Comparison of ENCODE assay signal across 24 cellular contexts in the genomic region with DNA sequence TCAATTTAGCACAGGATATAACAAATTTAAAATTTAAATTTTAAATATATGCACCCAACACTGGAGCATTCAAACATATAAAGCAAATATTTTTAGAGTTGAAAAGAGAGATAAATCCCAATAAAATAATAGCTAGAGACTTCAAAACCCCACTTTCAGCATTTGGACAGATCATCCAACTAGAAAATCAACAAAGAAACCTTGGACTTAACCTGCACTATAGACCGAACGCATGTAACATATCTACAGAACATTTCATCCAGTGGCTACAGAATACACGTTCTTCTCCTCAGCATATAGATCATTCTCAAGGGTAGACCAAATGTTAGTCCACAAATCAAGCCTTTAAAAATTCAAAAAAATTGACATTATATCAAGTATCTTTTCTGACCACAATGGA.
DNase-seq lines count a peak whose midpoint lies in the region; ATAC-seq, FAIRE-seq and TF ChIP-seq lines count a peak whose summit lies in the region.
"Had no signal": no experiment of that assay in that cellular context is flagged by ENCODE, and none has a peak within 500 bp of the region (broad histone marks: within the 10 kb centered on the region; RNA-seq: fewer than 3 reads in every experiment).

No MANE protein-coding gene starts in this region.

- POLR2A ChIA-PET in A549 (lab: Yijun Ruan, JAX) (interaction anchor here (0.7 kb wide), 1 partner anchor 65 kb away, joined by 3 read pairs; no protein-coding TSS in a partner anchor), HEK293 (lab: Yijun Ruan, JAX) (no interaction called here), GM12878 (lab: Charles Lee) (no interaction called here)

- H3K79me2 ChIP-seq in GM12878 (ENCODE audit: control insufficient read depth, insufficient read depth, low read length): no peaks in the 10 kb centered on the region

- 35% methylated on average over 3 of the region's 3 CpGs for WGBS in A549 (ENCODE audit: missing lambda C conversion rate)
- WGBS in GM12878 (ENCODE audit: insufficient coverage, insufficient replicate concordance, low lambda C conversion rate, missing lambda C conversion rate): 43% methylated on average over 3 of the region's 3 CpGs

- TF ChIP-seq POLR2A in A549 (IDR thresholded peaks at IDR 0.05; ENCODE audit: low read length): no peak
- TF ChIP-seq POLR2A in GM12878 (IDR thresholded peaks at IDR 0.05; ENCODE audit: low read depth, low read length): no peak

- no TSS peak for BruUV-seq in GM12878 (replicated peaks; lab: Mats Ljungman, UMichigan)

- FAIRE-seq in A549 (lab: Jason Lieb, UNC) (peak; percentile 7), GM12878 (lab: Jason Lieb, UNC) (no peak)
- FAIRE-seq: G401.6 had no signal

- H3K36me3 ChIP-seq in HEK293 (ENCODE audit: control insufficient read depth in 2 of 2, insufficient read depth in 1 of 2, low read length in 2 of 2): no peaks in the 10 kb centered on the region
- H3K36me3 ChIP-seq in GM12878 (ENCODE audit: control insufficient read depth in 2 of 2, insufficient read depth in 2 of 2, low read length in 1 of 2): no peaks in the 10 kb centered on the region
- H3K36me3 ChIP-seq: BLaER1 treated with 17β-estradiol and CSF1 and Interleukin-3, amounts not matched to agents 10 nM and 100 nM; MG63; SJSA1 had no signal

- H3K4me2 ChIP-seq in A549 (no peak overlapping the region), GM12878 (ENCODE audit: control insufficient read depth, insufficient read depth) (no peak overlapping the region)
- H3K4me2 ChIP-seq: BLaER1 treated with 17β-estradiol and CSF1 and Interleukin-3, amounts not matched to agents 10 nM and 100 nM; PC-9 had no signal

- no peaks in the 10 kb centered on the region for H3K4me1 ChIP-seq in A549
- H3K4me1 ChIP-seq in HEK293 (ENCODE audit: control insufficient read depth, insufficient read depth, low read length): no peaks in the 10 kb centered on the region
- no peaks in the 10 kb centered on the region for H3K4me1 ChIP-seq in GM12878 (ENCODE audit: control insufficient read depth, insufficient read depth, low read length)
- H3K4me1 ChIP-seq: SJSA1 had no signal

- H3K27ac ChIP-seq in A549 (no peak overlapping the region), HEK293 (ENCODE audit: extremely low read depth, low read depth, low read length) (no peak overlapping the region), GM12878 (ENCODE audit: control insufficient read depth, insufficient read depth) (no peak overlapping the region)
- H3K27ac ChIP-seq: BLaER1 treated with 17β-estradiol and CSF1 and Interleukin-3, amounts not matched to agents 10 nM and 100 nM; PC-9; SJSA1 had no signal

- intact Hi-C loops in GM12878 (cut with micrococcal nuclease; ENCODE audit: unreplicated experiment): no loop called here

- SMC1A ChIA-PET in GM12878 (lab: Charles Lee; ENCODE audit: uncharacterized antibody, unreplicated experiment): no interaction called here

- CTCF ChIA-PET in A549 (lab: Yijun Ruan, JAX): no interaction called here
- CTCF ChIA-PET in HEK293 (lab: Yijun Ruan, JAX): no interaction called here
- CTCF ChIA-PET in GM12878 (lab: Yijun Ruan, JAX): interaction anchor here (1.1 kb wide), 1 partner anchor 12 kb away, joined by 3 read pairs; no protein-coding TSS in a partner anchor

- H3K9ac ChIP-seq in GM12878 (ENCODE audit: control insufficient read depth, insufficient read depth, low read length): no peak overlapping the region
- H3K9ac ChIP-seq: BLaER1 treated with 17β-estradiol and CSF1 and Interleukin-3, amounts not matched to agents 10 nM and 100 nM had no signal

- DNase-seq in A549 (ENCODE audit: low read depth in 1 of 2, low spot score in 1 of 2) (no peak), GM12878 (ENCODE audit: low read depth, low spot score) (no peak), left kidney (ENCODE audit: low read depth, low spot score) (peak; percentile 34), DMS 273 treated with DMSO at 0.1 percent for 48 hours (lab: John Stamatoyannopoulos, UW) (no peak)
- DNase-seq: AML-193; CD4-positive, alpha-beta T cell; COR-L47; KG1; MG63; NCI-H1105 treated with DMSO at 0.1 percent for 48 hours; NCI-H146; NCI-H1930; NCI-H2107; NCI-H524; NCI-H774; PC-9; Right ventricle myocardium superior; RPMI8226 had no signal

- H2AFZ ChIP-seq in GM12878 (ENCODE audit: control insufficient read depth, low read depth, low read length): no peak overlapping the region
- H2AFZ ChIP-seq: PC-9 had no signal

- no peak for TF ChIP-seq RAD21 in A549 (conservative IDR thresholded peaks at IDR 0.05 in 1 of 2, IDR thresholded peaks at IDR 0.05 in 1 of 2)
- no peak for TF ChIP-seq RAD21 in GM12878 (IDR thresholded peaks at IDR 0.05; ENCODE audit: insufficient read depth, low read depth, low read length)

- ATAC-seq in A549 (no peak), GM12878 (no peak), GM21723 (IDR thresholded peaks at IDR 0.05; ENCODE audit: unreplicated experiment) (no peak), HG02759 (IDR thresholded peaks at IDR 0.05; ENCODE audit: unreplicated experiment) (no peak)

- H3K4me3 ChIP-seq in A549: no peak overlapping the region
- no peak overlapping the region for H3K4me3 ChIP-seq in HEK293 (ENCODE audit: low read depth, low read length)
- H3K4me3 ChIP-seq in GM12878: no peak overlapping the region
- H3K4me3 ChIP-seq: BLaER1 treated with 17β-estradiol and CSF1 and Interleukin-3, amounts not matched to agents 10 nM and 100 nM; MG63; PC-9; SJSA1 had no signal

- RAD21 ChIA-PET in GM12878 (lab: Charles Lee; ENCODE audit: unreplicated experiment): no interaction called here

- no peak for TF ChIP-seq EP300 in A549 (IDR thresholded peaks at IDR 0.05)
- TF ChIP-seq EP300 in GM12878 (IDR thresholded peaks at IDR 0.05; ENCODE audit: borderline replicate concordance in 1 of 2, control insufficient read depth in 1 of 2, low read depth in 2 of 2, low read length in 2 of 2): no peak

- H3K9me3 ChIP-seq in A549: no peaks in the 10 kb centered on the region
- no peaks in the 10 kb centered on the region for H3K9me3 ChIP-seq in HEK293 (ENCODE audit: control insufficient read depth, insufficient read depth, low read depth, low read length)
- no peaks in the 10 kb centered on the region for H3K9me3 ChIP-seq in GM12878 (replicated peaks; ENCODE audit: control insufficient read depth, insufficient read depth, low read length)
- H3K9me3 ChIP-seq: MG63, SJSA1 had no signal

- no peaks in the 10 kb centered on the region for H4K20me1 ChIP-seq in GM12878 (ENCODE audit: control insufficient read depth, insufficient read depth)
- H4K20me1 ChIP-seq: BLaER1 treated with 17β-estradiol and CSF1 and Interleukin-3, amounts not matched to agents 10 nM and 100 nM had no signal

- TF ChIP-seq CTCF in A549 (IDR thresholded peaks at IDR 0.05): no peak
- TF ChIP-seq CTCF in HEK293 (tag by site-specific recombination; IDR thresholded peaks at IDR 0.05): no peak
- TF ChIP-seq CTCF in GM12878 (IDR thresholded peaks at IDR 0.05 in 2 of 3, conservative IDR thresholded peaks at IDR 0.05 in 1 of 3; ENCODE audit: control insufficient read depth in 2 of 3, extremely low read depth in 1 of 3, insufficient read depth in 1 of 3, low read depth in 3 of 3, low read length in 3 of 3): no peak

- no peaks in the 10 kb centered on the region for H3K27me3 ChIP-seq in GM12878 (replicated peaks in 1 of 2; ENCODE audit: control insufficient read depth in 2 of 2, insufficient read depth in 2 of 2, low read length in 1 of 2)
- H3K27me3 ChIP-seq: BLaER1 treated with 17β-estradiol and CSF1 and Interleukin-3, amounts not matched to agents 10 nM and 100 nM; MG63; SJSA1 had no signal

- in situ Hi-C loops in GM12878 (cut with MboI): no loop called here

TF ChIP-seq in A549, 52 proteins besides CTCF, POLR2A, EP300 and RAD21 (continues in another document):
- TF ChIP-seq NFE2L2 (conservative IDR thresholded peaks at IDR 0.05; ENCODE audit: low read length) (no peak), ESRRA (IDR thresholded peaks at IDR 0.05; ENCODE audit: borderline replicate concordance, low read length) (no peak)

TF ChIP-seq in HEK293, 187 proteins besides CTCF, POLR2A, EP300 and RAD21 (continues in another document):
- no peak for TF ChIP-seq ZSCAN23 (tag by site-specific recombination; IDR thresholded peaks at IDR 0.05)

TF ChIP-seq in GM12878, 131 proteins besides CTCF, POLR2A, EP300 and RAD21:
- TF ChIP-seq, protein P1, sequence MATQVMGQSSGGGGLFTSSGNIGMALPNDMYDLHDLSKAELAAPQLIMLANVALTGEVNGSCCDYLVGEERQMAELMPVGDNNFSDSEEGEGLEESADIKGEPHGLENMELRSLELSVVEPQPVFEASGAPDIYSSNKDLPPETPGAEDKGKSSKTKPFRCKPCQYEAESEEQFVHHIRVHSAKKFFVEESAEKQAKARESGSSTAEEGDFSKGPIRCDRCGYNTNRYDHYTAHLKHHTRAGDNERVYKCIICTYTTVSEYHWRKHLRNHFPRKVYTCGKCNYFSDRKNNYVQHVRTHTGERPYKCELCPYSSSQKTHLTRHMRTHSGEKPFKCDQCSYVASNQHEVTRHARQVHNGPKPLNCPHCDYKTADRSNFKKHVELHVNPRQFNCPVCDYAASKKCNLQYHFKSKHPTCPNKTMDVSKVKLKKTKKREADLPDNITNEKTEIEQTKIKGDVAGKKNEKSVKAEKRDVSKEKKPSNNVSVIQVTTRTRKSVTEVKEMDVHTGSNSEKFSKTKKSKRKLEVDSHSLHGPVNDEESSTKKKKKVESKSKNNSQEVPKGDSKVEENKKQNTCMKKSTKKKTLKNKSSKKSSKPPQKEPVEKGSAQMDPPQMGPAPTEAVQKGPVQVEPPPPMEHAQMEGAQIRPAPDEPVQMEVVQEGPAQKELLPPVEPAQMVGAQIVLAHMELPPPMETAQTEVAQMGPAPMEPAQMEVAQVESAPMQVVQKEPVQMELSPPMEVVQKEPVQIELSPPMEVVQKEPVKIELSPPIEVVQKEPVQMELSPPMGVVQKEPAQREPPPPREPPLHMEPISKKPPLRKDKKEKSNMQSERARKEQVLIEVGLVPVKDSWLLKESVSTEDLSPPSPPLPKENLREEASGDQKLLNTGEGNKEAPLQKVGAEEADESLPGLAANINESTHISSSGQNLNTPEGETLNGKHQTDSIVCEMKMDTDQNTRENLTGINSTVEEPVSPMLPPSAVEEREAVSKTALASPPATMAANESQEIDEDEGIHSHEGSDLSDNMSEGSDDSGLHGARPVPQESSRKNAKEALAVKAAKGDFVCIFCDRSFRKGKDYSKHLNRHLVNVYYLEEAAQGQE (IDR thresholded peaks at IDR 0.05; ENCODE audit: low read depth, low read length): peak; percentile 46; the same call in 1 of the 2 replicates
- TF ChIP-seq NFIC (IDR thresholded peaks at IDR 0.05; ENCODE audit: low read depth, low read length): no peak
- no peak for TF ChIP-seq CEBPB (IDR thresholded peaks at IDR 0.05; ENCODE audit: borderline replicate concordance in 1 of 2, low read depth in 2 of 2, low read length in 2 of 2)
- no peak for TF ChIP-seq NRF1 (conservative IDR thresholded peaks at IDR 0.05; ENCODE audit: low read depth, low read length)
